ENCODE assay signal across 1 cellular context in the genomic region with DNA sequence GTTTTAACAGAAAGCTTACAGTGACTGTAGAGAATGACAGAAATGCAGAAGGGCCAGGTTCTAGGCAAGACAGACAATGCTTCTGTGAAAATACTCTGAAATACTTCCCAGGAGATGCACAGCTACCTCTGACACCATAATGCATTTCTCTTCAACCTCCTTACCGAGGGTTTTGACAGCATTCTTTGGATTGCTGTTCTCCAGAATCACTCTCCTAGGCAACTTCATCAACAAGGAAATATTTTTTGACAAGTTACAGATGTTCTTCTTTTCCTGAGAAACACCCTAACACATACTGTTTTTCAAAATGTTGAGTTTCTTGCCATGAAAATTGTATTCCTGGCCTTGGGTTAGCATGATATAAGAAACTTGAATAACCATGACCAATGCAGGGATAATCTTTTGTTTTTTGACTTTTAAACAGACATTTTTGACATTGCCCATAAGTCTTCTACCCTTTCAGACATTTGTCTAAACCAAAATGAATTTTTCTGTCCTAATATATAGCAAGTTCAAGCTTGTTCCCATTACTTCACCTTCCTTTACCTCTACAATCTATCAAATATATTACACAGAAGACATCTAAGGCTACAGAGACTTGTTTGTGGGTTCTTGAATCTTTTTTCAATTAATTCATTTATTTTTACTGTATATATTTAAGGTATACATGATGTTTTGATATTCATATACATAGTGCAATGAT.
TF ChIP-seq lines count a peak whose summit lies in the region.

No MANE protein-coding gene starts in this region.

TF ChIP-seq in H1, 55 proteins besides CTCF, POLR2A, EP300 and RAD21:
- no peak for TF ChIP-seq GTF2F1 (IDR thresholded peaks at IDR 0.05; ENCODE audit: borderline replicate concordance, low read depth, low read length)
- no peak for TF ChIP-seq ASH2L (IDR thresholded peaks at IDR 0.05; ENCODE audit: low read length)
- TF ChIP-seq SP4 (IDR thresholded peaks at IDR 0.05; ENCODE audit: low read length): no peak
- no peak for TF ChIP-seq ZNF274 (IDR thresholded peaks at IDR 0.05; ENCODE audit: borderline replicate concordance, extremely low read depth, low read length)
- no peak for TF ChIP-seq CHD2 (IDR thresholded peaks at IDR 0.05; ENCODE audit: low read length)
- no peak for TF ChIP-seq BRCA1 (IDR thresholded peaks at IDR 0.05; ENCODE audit: low read depth, low read length)
- no peak for TF ChIP-seq FOSL1 (IDR thresholded peaks at IDR 0.05; ENCODE audit: insufficient read depth, low read depth, low read length)
- no peak for TF ChIP-seq MAFK (IDR thresholded peaks at IDR 0.05; ENCODE audit: low read depth, low read length)
- no peak for TF ChIP-seq SP1 (IDR thresholded peaks at IDR 0.05; ENCODE audit: low read depth, low read length)
- no peak for TF ChIP-seq JUN (IDR thresholded peaks at IDR 0.05; ENCODE audit: low read depth, low read length)
- no peak for TF ChIP-seq TBP (IDR thresholded peaks at IDR 0.05; ENCODE audit: low read depth, low read length)
